Comparison of ENCODE assay signal across 25 cellular contexts in the genomic region with DNA sequence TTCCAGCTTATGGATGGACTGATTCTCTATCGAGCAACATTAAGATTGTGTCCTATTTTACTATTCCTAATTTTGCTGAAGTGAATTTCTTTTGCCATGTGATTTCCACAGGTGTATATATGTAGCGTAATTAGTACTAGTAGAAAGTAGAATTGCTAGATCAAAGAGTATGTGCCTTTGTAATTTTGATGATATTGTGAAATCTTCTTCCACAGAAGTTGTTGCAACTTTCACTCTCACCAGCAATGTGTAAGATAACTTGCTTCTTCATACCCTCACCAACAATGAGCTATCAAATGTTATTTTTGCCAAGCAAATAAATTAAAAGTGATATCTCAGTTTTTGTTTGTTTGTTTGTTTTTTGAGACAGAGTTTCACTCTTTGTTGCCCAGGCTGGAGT.
"Had no signal": no experiment of that assay in that cellular context is flagged by ENCODE, and none has a peak within 500 bp of the region (broad histone marks: within the 10 kb centered on the region; RNA-seq: fewer than 3 reads in every experiment).

No MANE protein-coding gene starts in this region.

- ATAC-seq: natural killer cell; sciatic nerve; stimulated activated naive B cell treated with anti-CD40 and anti-IgM and Interleukin-4, amounts not matched to agents 10 μg/mL and 1 μg/mL and 100 μg/mL, for 72 hours; stimulated activated naive CD8-positive, alpha-beta T cell treated with anti-CD3 and anti-CD28 coated beads, Interleukin-15, Interleukin-2, amounts not matched to agents 100 U/mL and 50 U/mL, for 24 hours had no signal

- H3K4me2 ChIP-seq: neural progenitor cell had no signal

- H3K27ac ChIP-seq: left ventricle myocardium inferior, neural progenitor cell, neutrophil, ovary, right atrium auricular region, skin epidermis, stomach, testis, thyroid gland, transverse colon, upper lobe of left lung, vagina had no signal

- H3K9ac ChIP-seq: neural progenitor cell had no signal

- H2AFZ ChIP-seq: neural progenitor cell had no signal

- H3K27me3 ChIP-seq: neural progenitor cell, neutrophil, ovary, right atrium auricular region, stomach, testis, thyroid gland, transverse colon, upper lobe of left lung, vagina had no signal

- H3K36me3 ChIP-seq: left ventricle myocardium inferior, neural progenitor cell, neutrophil, ovary, right atrium auricular region, stomach, thyroid gland, transverse colon, upper lobe of left lung, vagina had no signal

- H3K9me3 ChIP-seq: left ventricle myocardium inferior, neutrophil, ovary, right atrium auricular region, stomach, testis, thyroid gland, transverse colon, upper lobe of left lung, vagina had no signal

- H3K4me3 ChIP-seq: left ventricle myocardium inferior, lung, neural progenitor cell, ovary, right atrium auricular region, skin epidermis, stomach, testis, thyroid gland, transverse colon, upper lobe of left lung, vagina had no signal

- DNase-seq: islet precursor cell; left ventricle myocardium inferior; mesendoderm; naive B cell; natural killer cell; nephron progenitor cell; ovary; stimulated activated CD4-positive, alpha-beta T cell treated with anti-CD3 and anti-CD28 coated beads, Interleukin-12 subunit alpha, Interleukin-12 subunit beta, amount 100 ng/mL, for 4 hours; stimulated activated CD4-positive, alpha-beta T cell treated with anti-CD3 and anti-CD28 coated beads, Interleukin-15, amount 100 ng/mL, for 24 hours; stimulated activated CD4-positive, alpha-beta T cell treated with anti-CD3 and anti-CD28 coated beads, Interleukin-2, amount 100 ng/mL, for 24 hours; stimulated activated CD4-positive, alpha-beta T cell treated with anti-CD3 and anti-CD28 coated beads, Interleukin-4, amount 100 ng/mL, for 1 hour; stimulated activated naive B cell treated with anti-CD40 and anti-IgM and Interleukin-4, amounts not matched to agents 10 μg/mL and 1 μg/mL and 100 μg/mL, for 72 hours; stimulated activated naive CD8-positive, alpha-beta T cell treated with anti-CD3 and anti-CD28 coated beads, Interleukin-15, Interleukin-2, amounts not matched to agents 100 U/mL and 50 U/mL, for 24 hours; stomach; testis; thyroid gland; transverse colon; upper lobe of left lung had no signal

- H3K4me1 ChIP-seq: neural progenitor cell, testis, thyroid gland had no signal
